In genomic region chr16:89217388-89218191, GRCh38 we compare ENCODE assay signal across 1 cellular context.
TF ChIP-seq lines count a peak whose summit lies in the region.

Gene ZNF778, plus strand, starts transcription at chr16:89217703. Its CDS starts 3,425 bp downstream, at chr16:89221128.

TF ChIP-seq in HepG2, 621 proteins besides CTCF, POLR2A, EP300 and RAD21 (continued from another document and continues in another):
- TF ChIP-seq ZNF800 (CRISPR knock-in tag; IDR thresholded peaks at IDR 0.05): no peak; the same call in 1 of the 2 replicates
- no peak for TF ChIP-seq CC2D1A (CRISPR knock-in tag; IDR thresholded peaks at IDR 0.05)
- TF ChIP-seq NFIC (IDR thresholded peaks at IDR 0.05; ENCODE audit: low read length): no peak
- TF ChIP-seq ELK4 (CRISPR knock-in tag; IDR thresholded peaks at IDR 0.05; ENCODE audit: borderline replicate concordance): no peak
- peak; percentile 92 for TF ChIP-seq ZZZ3 (CRISPR knock-in tag; IDR thresholded peaks at IDR 0.05; ENCODE audit: borderline replicate concordance)
- peak; percentile 77; the same call in 1 of the 2 replicates for TF ChIP-seq ZNF552 (CRISPR knock-in tag; IDR thresholded peaks at IDR 0.05; ENCODE audit: borderline replicate concordance)
- no peak for TF ChIP-seq RAD51 (IDR thresholded peaks at IDR 0.05; ENCODE audit: borderline replicate concordance)
- peak; percentile 99 for TF ChIP-seq ZNF414 (CRISPR knock-in tag; IDR thresholded peaks at IDR 0.05)
- TF ChIP-seq ZNF205 (CRISPR knock-in tag; IDR thresholded peaks at IDR 0.05): no peak; the same call in none of the 2 replicates
- peak; percentile 52; the same call in 1 of the 2 replicates for TF ChIP-seq ZNF737 (CRISPR knock-in tag; IDR thresholded peaks at IDR 0.05; ENCODE audit: borderline replicate concordance)
- TF ChIP-seq ZNF644 (CRISPR knock-in tag; IDR thresholded peaks at IDR 0.05; ENCODE audit: low read depth): no peak
- TF ChIP-seq ZNF142 (CRISPR knock-in tag; IDR thresholded peaks at IDR 0.05): peak; percentile 92
- peak; percentile 75 for TF ChIP-seq ZBTB14 (CRISPR knock-in tag; IDR thresholded peaks at IDR 0.05)
- TF ChIP-seq PHB2 (IDR thresholded peaks at IDR 0.05; ENCODE audit: partially characterized antibody): no peak
- peak; percentile 68 for TF ChIP-seq GMEB2 (CRISPR knock-in tag; IDR thresholded peaks at IDR 0.05; ENCODE audit: low read depth)
- TF ChIP-seq HDAC1 (CRISPR knock-in tag; IDR thresholded peaks at IDR 0.05): peak; percentile 99
- no peak for TF ChIP-seq SMARCE1 (IDR thresholded peaks at IDR 0.05; ENCODE audit: borderline replicate concordance)
- TF ChIP-seq, protein P1, sequence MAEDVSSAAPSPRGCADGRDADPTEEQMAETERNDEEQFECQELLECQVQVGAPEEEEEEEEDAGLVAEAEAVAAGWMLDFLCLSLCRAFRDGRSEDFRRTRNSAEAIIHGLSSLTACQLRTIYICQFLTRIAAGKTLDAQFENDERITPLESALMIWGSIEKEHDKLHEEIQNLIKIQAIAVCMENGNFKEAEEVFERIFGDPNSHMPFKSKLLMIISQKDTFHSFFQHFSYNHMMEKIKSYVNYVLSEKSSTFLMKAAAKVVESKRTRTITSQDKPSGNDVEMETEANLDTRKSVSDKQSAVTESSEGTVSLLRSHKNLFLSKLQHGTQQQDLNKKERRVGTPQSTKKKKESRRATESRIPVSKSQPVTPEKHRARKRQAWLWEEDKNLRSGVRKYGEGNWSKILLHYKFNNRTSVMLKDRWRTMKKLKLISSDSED (CRISPR knock-in tag; IDR thresholded peaks at IDR 0.05): 0 out of 2 replicates have a peak, but pooled peaks have one; percentile 16
- TF ChIP-seq ETV5 (CRISPR knock-in tag; IDR thresholded peaks at IDR 0.05; ENCODE audit: borderline replicate concordance): peak; percentile 82
- TF ChIP-seq ZNF20 (CRISPR knock-in tag; IDR thresholded peaks at IDR 0.05): 0 out of 2 replicates have a peak, but pooled peaks have one; percentile 35
- TF ChIP-seq ZNF678 (CRISPR knock-in tag; IDR thresholded peaks at IDR 0.05): no peak
- TF ChIP-seq, protein P2, sequence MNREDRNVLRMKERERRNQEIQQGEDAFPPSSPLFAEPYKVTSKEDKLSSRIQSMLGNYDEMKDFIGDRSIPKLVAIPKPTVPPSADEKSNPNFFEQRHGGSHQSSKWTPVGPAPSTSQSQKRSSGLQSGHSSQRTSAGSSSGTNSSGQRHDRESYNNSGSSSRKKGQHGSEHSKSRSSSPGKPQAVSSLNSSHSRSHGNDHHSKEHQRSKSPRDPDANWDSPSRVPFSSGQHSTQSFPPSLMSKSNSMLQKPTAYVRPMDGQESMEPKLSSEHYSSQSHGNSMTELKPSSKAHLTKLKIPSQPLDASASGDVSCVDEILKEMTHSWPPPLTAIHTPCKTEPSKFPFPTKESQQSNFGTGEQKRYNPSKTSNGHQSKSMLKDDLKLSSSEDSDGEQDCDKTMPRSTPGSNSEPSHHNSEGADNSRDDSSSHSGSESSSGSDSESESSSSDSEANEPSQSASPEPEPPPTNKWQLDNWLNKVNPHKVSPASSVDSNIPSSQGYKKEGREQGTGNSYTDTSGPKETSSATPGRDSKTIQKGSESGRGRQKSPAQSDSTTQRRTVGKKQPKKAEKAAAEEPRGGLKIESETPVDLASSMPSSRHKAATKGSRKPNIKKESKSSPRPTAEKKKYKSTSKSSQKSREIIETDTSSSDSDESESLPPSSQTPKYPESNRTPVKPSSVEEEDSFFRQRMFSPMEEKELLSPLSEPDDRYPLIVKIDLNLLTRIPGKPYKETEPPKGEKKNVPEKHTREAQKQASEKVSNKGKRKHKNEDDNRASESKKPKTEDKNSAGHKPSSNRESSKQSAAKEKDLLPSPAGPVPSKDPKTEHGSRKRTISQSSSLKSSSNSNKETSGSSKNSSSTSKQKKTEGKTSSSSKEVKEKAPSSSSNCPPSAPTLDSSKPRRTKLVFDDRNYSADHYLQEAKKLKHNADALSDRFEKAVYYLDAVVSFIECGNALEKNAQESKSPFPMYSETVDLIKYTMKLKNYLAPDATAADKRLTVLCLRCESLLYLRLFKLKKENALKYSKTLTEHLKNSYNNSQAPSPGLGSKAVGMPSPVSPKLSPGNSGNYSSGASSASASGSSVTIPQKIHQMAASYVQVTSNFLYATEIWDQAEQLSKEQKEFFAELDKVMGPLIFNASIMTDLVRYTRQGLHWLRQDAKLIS (CRISPR knock-in tag; IDR thresholded peaks at IDR 0.05): no peak
- TF ChIP-seq, protein P3, sequence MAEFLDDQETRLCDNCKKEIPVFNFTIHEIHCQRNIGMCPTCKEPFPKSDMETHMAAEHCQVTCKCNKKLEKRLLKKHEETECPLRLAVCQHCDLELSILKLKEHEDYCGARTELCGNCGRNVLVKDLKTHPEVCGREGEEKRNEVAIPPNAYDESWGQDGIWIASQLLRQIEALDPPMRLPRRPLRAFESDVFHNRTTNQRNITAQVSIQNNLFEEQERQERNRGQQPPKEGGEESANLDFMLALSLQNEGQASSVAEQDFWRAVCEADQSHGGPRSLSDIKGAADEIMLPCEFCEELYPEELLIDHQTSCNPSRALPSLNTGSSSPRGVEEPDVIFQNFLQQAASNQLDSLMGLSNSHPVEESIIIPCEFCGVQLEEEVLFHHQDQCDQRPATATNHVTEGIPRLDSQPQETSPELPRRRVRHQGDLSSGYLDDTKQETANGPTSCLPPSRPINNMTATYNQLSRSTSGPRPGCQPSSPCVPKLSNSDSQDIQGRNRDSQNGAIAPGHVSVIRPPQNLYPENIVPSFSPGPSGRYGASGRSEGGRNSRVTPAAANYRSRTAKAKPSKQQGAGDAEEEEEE (CRISPR knock-in tag; IDR thresholded peaks at IDR 0.05; ENCODE audit: borderline replicate concordance): no peak; the same call in 1 of the 2 replicates
- TF ChIP-seq NR2F6 (IDR thresholded peaks at IDR 0.05): no peak
- TF ChIP-seq NR2F6 (CRISPR knock-in tag; IDR thresholded peaks at IDR 0.05): peak; percentile 54
- peak; percentile 87; the same call in 1 of the 2 replicates for TF ChIP-seq ZNF766 (CRISPR knock-in tag; IDR thresholded peaks at IDR 0.05; ENCODE audit: borderline replicate concordance)
- TF ChIP-seq MYPOP (CRISPR knock-in tag; IDR thresholded peaks at IDR 0.05): 0 out of 2 replicates have a peak, but pooled peaks have one; percentile 61
- TF ChIP-seq HHEX (CRISPR knock-in tag; IDR thresholded peaks at IDR 0.05): no peak
- peak; percentile 86; the same call in 1 of the 2 replicates for TF ChIP-seq ZNF776 (CRISPR knock-in tag; IDR thresholded peaks at IDR 0.05)
- TF ChIP-seq ZFP36 (IDR thresholded peaks at IDR 0.05; ENCODE audit: borderline replicate concordance, low read depth, low read length, partially characterized antibody): no peak
- TF ChIP-seq MLLT10 (CRISPR knock-in tag; IDR thresholded peaks at IDR 0.05): no peak
- TF ChIP-seq ZNF619 (CRISPR knock-in tag; IDR thresholded peaks at IDR 0.05): peak; percentile 93; the same call in 1 of the 2 replicates
- TF ChIP-seq, protein P4, sequence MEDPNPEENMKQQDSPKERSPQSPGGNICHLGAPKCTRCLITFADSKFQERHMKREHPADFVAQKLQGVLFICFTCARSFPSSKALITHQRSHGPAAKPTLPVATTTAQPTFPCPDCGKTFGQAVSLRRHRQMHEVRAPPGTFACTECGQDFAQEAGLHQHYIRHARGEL (CRISPR knock-in tag; IDR thresholded peaks at IDR 0.05): no peak
